In the genomic region with DNA sequence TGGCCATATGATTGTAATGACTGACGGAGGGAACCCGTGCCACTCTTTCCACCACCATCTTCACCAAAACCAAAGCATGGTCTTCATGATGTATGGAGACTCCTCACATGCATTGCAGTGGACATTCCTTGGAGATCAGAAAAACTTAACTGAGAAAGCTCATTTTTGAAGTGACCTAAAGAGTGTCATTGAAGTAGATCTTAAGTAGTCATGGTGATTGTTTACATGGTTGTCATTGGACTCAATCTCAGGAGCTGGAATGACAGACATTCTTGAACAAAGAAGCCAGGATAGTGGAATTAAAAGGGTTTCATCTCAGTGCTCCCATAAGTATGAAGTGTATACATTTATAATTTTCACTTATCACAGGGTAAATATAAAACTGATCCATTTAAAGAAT, we compare ENCODE assay signal across 35 cellular contexts.
"Had no signal": no experiment of that assay in that cellular context is flagged by ENCODE, and none has a peak within 500 bp of the region (broad histone marks: within the 10 kb centered on the region; RNA-seq: fewer than 3 reads in every experiment).

No MANE protein-coding gene starts in this region.

- H3K27me3 ChIP-seq: adrenal gland, body of pancreas, brain microvascular endothelial cell, breast epithelium, cardiac muscle cell had no signal

- H3K36me3 ChIP-seq: adrenal gland, brain microvascular endothelial cell, breast epithelium, cardiac muscle cell had no signal

- H3K9me3 ChIP-seq: adrenal gland, body of pancreas, breast epithelium had no signal

- ATAC-seq: activated CD8-positive, alpha-beta T cell treated with anti-CD3 and anti-CD28 coated beads for 36 hours; activated naive CD4-positive, alpha-beta T cell treated with anti-CD3 and anti-CD28 coated beads, Interleukin-2, amount 50 U/mL, for 72 hours; activated T-cell treated with anti-CD3 and anti-CD28 coated beads, Interleukin-2, amount 50 U/mL, for 4 hours; activated T-cell treated with anti-CD3 and anti-CD28 coated beads, Interleukin-2, amount 50 U/mL, for 72 hours; activated T-helper 17 cell treated with anti-CD3 and anti-CD28 coated beads, Interleukin-2, amount 50 U/mL, for 72 hours; body of pancreas; T-helper 17 cell had no signal

- FAIRE-seq: astrocyte, TTC549 had no signal

- H3K4me1 ChIP-seq: adrenal gland, body of pancreas, breast epithelium had no signal

- H3K27ac ChIP-seq: adrenal gland, body of pancreas, brain microvascular endothelial cell, breast epithelium, cardiac muscle cell, VCaP had no signal

- H3K4me3 ChIP-seq: adrenal gland, body of pancreas, breast epithelium, cardiac muscle cell had no signal

- DNase-seq: activated B cell treated with CpG ODN at 0.5 μM for 24 hours; activated CD4-positive, alpha-beta memory T cell treated with anti-CD3 and anti-CD28 coated beads for 36 hours; activated CD4-positive, alpha-beta T cell treated with anti-CD3 and anti-CD28 coated beads for 4 hours; activated CD4-positive, alpha-beta T cell treated with anti-CD3 and anti-CD28 coated beads, Interleukin-2, amount 10 ng/mL, durations not matched to agents 24 days and 14 days; activated CD4-positive, alpha-beta T cell treated with anti-CD3 and anti-CD28 coated beads, Interleukin-2, amount 50 U/mL, for 1 hour; activated CD4-positive, alpha-beta T cell treated with anti-CD3 and anti-CD28 coated beads, Interleukin-2, amount 50 U/mL, for 4 hours; activated CD4-positive, CD25-positive, alpha-beta regulatory T cell treated with anti-CD3 and anti-CD28 coated beads, Interleukin-2, amount 50 U/mL, for 72 hours; activated CD8-positive, alpha-beta memory T cell treated with anti-CD3 and anti-CD28 coated beads, Interleukin-2, amount 50 U/mL, for 4 hours; activated CD8-positive, alpha-beta T cell treated with anti-CD3 and anti-CD28 coated beads for 36 hours; activated effector memory CD4-positive, alpha-beta T cell treated with anti-CD3 and anti-CD28 coated beads, Interleukin-2, amount 50 U/mL, for 16 hours; activated gamma-delta T cell treated with Interleukin-2 at 50 U/mL for 16 hours; activated naive CD4-positive, alpha-beta T cell; activated naive CD4-positive, alpha-beta T cell treated with anti-CD3 and anti-CD28 coated beads for 36 hours; activated naive CD4-positive, alpha-beta T cell treated with anti-CD3 and anti-CD28 coated beads, Interleukin-2, amount 50 U/mL, for 16 hours; activated naive CD8-positive, alpha-beta T cell treated with anti-CD3 and anti-CD28 coated beads for 36 hours; activated T-cell treated with anti-CD3 and anti-CD28 coated beads for 4 hours; activated T-cell treated with anti-CD3 and anti-CD28 coated beads, Interleukin-2, amount 50 U/mL, for 1 hour; activated T-cell treated with anti-CD3 and anti-CD28 coated beads, Interleukin-2, amount 50 U/mL, for 4 hours; activated T-cell treated with anti-CD3 and anti-CD28 coated beads, Interleukin-2, amount 50 U/mL, for 72 hours; adrenal gland; amniotic stem cell; aorta; body of pancreas; brain microvascular endothelial cell; caudate nucleus; cerebellar nuclear complex; T-helper 17 cell; T1000 had no signal
